In the genomic region with DNA sequence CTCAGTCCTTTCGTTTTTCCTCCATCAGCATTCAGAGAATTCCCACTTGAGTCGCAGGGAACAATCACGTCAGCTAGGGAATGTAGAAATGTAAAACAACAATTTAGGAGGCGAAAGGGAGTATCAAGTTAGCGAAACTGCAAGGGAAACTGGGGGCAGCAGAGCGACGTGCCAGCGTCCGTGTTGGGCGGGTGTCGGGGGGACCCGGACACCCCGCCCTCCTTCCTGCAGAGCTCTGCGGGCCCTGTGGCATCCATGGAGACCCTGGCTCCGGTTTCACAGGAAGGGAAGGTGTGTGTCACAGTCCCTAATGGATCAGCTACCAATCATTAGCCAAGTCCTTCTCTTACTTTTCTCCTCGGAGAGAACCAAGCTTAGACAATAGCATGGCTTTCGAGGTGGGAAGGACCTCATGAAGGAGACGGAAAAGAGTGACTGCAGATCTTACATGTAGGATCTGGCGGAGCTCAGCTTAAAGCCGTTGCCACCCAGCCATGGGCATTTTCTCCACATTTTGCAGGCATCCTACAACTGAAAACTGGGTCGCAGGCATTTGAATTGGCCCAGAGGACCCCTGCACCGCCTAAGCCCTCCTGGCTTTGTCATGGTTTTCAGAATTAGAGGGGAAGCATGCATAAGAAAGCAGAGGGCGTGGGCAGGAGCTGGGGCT, we compare ENCODE assay signal across 14 cellular contexts. TPM values are rescaled to one million over a fixed set of nuclear protein-coding genes. Genes with fewer than 3 reads are reported as not detected.
DNase-seq lines count a peak whose midpoint lies in the region; TF ChIP-seq lines count a peak whose summit lies in the region.
"Had no signal": no experiment of that assay in that cellular context is flagged by ENCODE, and none has a peak within 500 bp of the region (broad histone marks: within the 10 kb centered on the region; RNA-seq: fewer than 3 reads in every experiment).

No MANE protein-coding gene starts in this region.

- POLR2A ChIA-PET in BJ (lab: Charles Lee): no interaction called here

- H3K36me3 ChIP-seq in BJ (ENCODE audit: control insufficient read depth, insufficient read depth, low read length): no peaks in the 10 kb centered on the region
- no peaks in the 10 kb centered on the region for H3K36me3 ChIP-seq in effector memory CD4-positive, alpha-beta T cell (ENCODE audit: control insufficient read depth, insufficient read depth, low read length)
- H3K36me3 ChIP-seq: BLaER1 had no signal

- DNase-seq in BJ (ENCODE audit: low read depth): no peak
- DNase-seq in astrocyte of the cerebellum (ENCODE audit: low read depth): peak; percentile 23
- peak; percentile 80 for DNase-seq in iPS-NIHi11 (ENCODE audit: low spot score)
- peak; percentile 12 for DNase-seq in pons (ENCODE audit: low spot score)
- no peak for DNase-seq in effector memory CD4-positive, alpha-beta T cell
- no peak for DNase-seq in NCI-H2029 treated with DMSO at 0.1 percent for 48 hours (lab: John Stamatoyannopoulos, UW)
- no peak for DNase-seq in activated CD4-positive, alpha-beta T cell treated with anti-CD3 and anti-CD28 coated beads, Interleukin-2, amount 50 U/mL, for 48 hours
- no peak for DNase-seq in activated CD8-positive, alpha-beta memory T cell treated with anti-CD3 and anti-CD28 coated beads, Interleukin-2, amount 50 U/mL, for 48 hours
- DNase-seq: activated CD4-positive, alpha-beta memory T cell treated with anti-CD3 and anti-CD28 coated beads for 36 hours; KG1; NCI-H510A; posterior cingulate gyrus; SK-N-SH had no signal

- in situ Hi-C loops in astrocyte of the cerebellum (cut with HindIII; ENCODE audit: low sequenced_read_pairs): no loop called here

- H3K4me3 ChIP-seq in BJ (ENCODE audit: low read depth, low read length) (peak overlapping the region; percentile 9; the same call in 1 of the 2 replicates), astrocyte of the cerebellum (ENCODE audit: low read depth, low read length) (peak overlapping the region; percentile 35)
- H3K4me3 ChIP-seq in effector memory CD4-positive, alpha-beta T cell (ENCODE audit: insufficient read depth, low read depth, low read length, poor library complexity, severe bottlenecking): no peak overlapping the region
- H3K4me3 ChIP-seq: BLaER1 had no signal

- H3K9me3 ChIP-seq in effector memory CD4-positive, alpha-beta T cell (ENCODE audit: control insufficient read depth, low read length): no peaks in the 10 kb centered on the region
- H3K9me3 ChIP-seq: BLaER1, SK-N-SH had no signal

- CTCF ChIA-PET in BJ (lab: Yijun Ruan, JAX): interaction anchor here (1.1 kb wide), 1 partner anchor 11 kb away, joined by 3 read pairs; no protein-coding TSS in a partner anchor

- no peak overlapping the region for H3K27ac ChIP-seq in effector memory CD4-positive, alpha-beta T cell (ENCODE audit: insufficient read depth, low read length, poor library complexity, severe bottlenecking)
- H3K27ac ChIP-seq: BLaER1 had no signal

- H3K27me3 ChIP-seq in BJ (ENCODE audit: control insufficient read depth, insufficient read depth, low read length): no peaks in the 10 kb centered on the region
- no peaks in the 10 kb centered on the region for H3K27me3 ChIP-seq in effector memory CD4-positive, alpha-beta T cell (replicated peaks; ENCODE audit: control insufficient read depth, insufficient read depth, low read length, poor library complexity, severe bottlenecking)
- H3K27me3 ChIP-seq: BLaER1 had no signal

- no peaks in the 10 kb centered on the region for H3K4me1 ChIP-seq in effector memory CD4-positive, alpha-beta T cell (ENCODE audit: control insufficient read depth, insufficient read depth, low read length, poor library complexity, severe bottlenecking)
- H3K4me1 ChIP-seq: BLaER1 had no signal

- TF ChIP-seq CTCF in BJ (IDR thresholded peaks at IDR 0.05; ENCODE audit: insufficient read depth, low read depth, low read length) (no peak), astrocyte of the cerebellum (IDR thresholded peaks at IDR 0.05; ENCODE audit: low read depth, low read length, missing control alignments) (no peak)

RNA-seq across cellular contexts. Expression of gene SOX11, which starts 33.7 kb away (rescaled TPM):
- polyA plus RNA-seq in BJ (2011; rRNA removed): 0.40 and 0.54 TPM in 2 replicates
- 1.0 and 1.3 TPM in 2 replicates for polyA minus RNA-seq in BJ (2011; rRNA and poly(A)+ RNA removed)

Comparison
In these comparisons a context has a peak if more than half of its experiments do, and no peak if none do; other contexts are left out.
1. DNase-seq: peak in astrocyte of the cerebellum (single experiment), iPS-NIHi11 (single experiment) and pons (single experiment); none in BJ (single experiment), effector memory CD4-positive, alpha-beta T cell (0 of 3), NCI-H2029 treated with DMSO at 0.1 percent for 48 hours (single experiment), activated CD4-positive, alpha-beta T cell treated with anti-CD3 and anti-CD28 coated beads, Interleukin-2, amount 50 U/mL, for 48 hours (0 of 2) and activated CD8-positive, alpha-beta memory T cell treated with anti-CD3 and anti-CD28 coated beads, Interleukin-2, amount 50 U/mL, for 48 hours (single experiment).